ENCODE assay signal across 15 cellular contexts in the genomic region with DNA sequence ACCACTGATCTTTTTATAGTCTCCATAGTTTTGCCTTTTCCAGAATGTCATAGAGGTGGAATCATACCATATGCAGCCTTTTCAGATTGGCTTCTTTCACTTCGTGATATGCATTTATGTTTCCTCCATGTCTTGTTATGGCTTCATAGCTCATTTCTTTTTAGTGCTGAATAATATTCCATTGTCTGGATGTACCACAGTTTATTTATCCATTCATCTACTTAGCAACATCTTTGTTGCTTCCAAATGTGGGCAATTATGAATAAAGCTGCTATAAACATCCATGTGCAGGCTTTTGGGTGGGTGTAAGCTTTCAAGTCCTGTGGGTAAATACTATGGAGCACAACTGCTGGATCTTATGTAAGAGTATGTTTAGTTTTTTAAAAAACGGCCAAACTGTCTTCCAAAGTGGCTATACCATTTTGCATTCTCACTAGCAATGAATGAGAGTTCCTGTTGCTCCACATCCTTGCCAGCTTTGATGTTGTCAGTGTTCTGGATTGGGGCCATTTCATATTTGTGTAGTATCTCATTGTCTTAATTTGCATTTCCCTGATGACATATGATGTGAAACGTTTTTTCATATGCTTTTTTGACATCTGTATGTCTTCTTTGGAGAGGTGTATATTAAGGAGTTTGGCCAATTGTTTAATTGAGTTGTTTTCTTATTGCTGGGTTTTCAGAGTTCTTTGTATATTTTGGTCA. TPM values are rescaled to one million over a fixed set of nuclear protein-coding genes. Genes with fewer than 3 reads are reported as not detected.
DNase-seq lines count a peak whose midpoint lies in the region; ATAC-seq, FAIRE-seq and TF ChIP-seq lines count a peak whose summit lies in the region.
"Had no signal": no experiment of that assay in that cellular context is flagged by ENCODE, and none has a peak within 500 bp of the region (broad histone marks: within the 10 kb centered on the region; RNA-seq: fewer than 3 reads in every experiment).

No MANE protein-coding gene starts in this region.

- H4K20me1 ChIP-seq in SK-N-SH (ENCODE audit: insufficient read depth): no peaks in the 10 kb centered on the region

- peaks cover 3 to 39% of the 10 kb centered on the region in 2 experiments for H3K36me3 ChIP-seq in SK-N-SH (replicated peaks in 1 of 2; ENCODE audit: control insufficient read depth in 1 of 2, insufficient read depth in 2 of 2, low read length in 1 of 2)
- H3K36me3 ChIP-seq in MG63: peaks cover 12% of the 10 kb centered on the region

- no peak overlapping the region for H3K4me3 ChIP-seq in SK-N-SH (ENCODE audit: low read depth in 2 of 2, low read length in 1 of 2)
- H3K4me3 ChIP-seq in fibroblast of mammary gland (ENCODE audit: control insufficient read depth, low read depth, low read length): no peak overlapping the region
- H3K4me3 ChIP-seq in MG63: no peak overlapping the region

- peaks cover 0 to 1% of the 10 kb centered on the region in 2 experiments; a peak in 1 of 4 replicates for H3K4me1 ChIP-seq in SK-N-SH (ENCODE audit: control insufficient read depth in 1 of 2, insufficient read depth in 2 of 2, low read depth in 1 of 2, low read length in 1 of 2)

- CTCF ChIA-PET in SK-N-SH (lab: Yijun Ruan, JAX): interaction anchor here (1.6 kb wide), 1 partner anchor 17 kb away, joined by 3 read pairs; no protein-coding TSS in a partner anchor

- WGBS in SK-N-SH (ENCODE audit: low lambda C conversion rate): 68% methylated on average over 3 of the region's 3 CpGs

- H3K9me3 ChIP-seq in SK-N-SH (peaks cover 27% of the 10 kb centered on the region), MG63 (peaks cover 19% of the 10 kb centered on the region; the same call in 1 of the 2 replicates)

- no peak overlapping the region for H3K4me2 ChIP-seq in SK-N-SH

- no peak for FAIRE-seq in urothelium cell line (lab: Jason Lieb, UNC)
- FAIRE-seq: D721Med, H54 had no signal

- H3K27ac ChIP-seq in SK-N-SH (ENCODE audit: low read depth in 2 of 2, low read length in 1 of 2): no peak overlapping the region
- H3K27ac ChIP-seq: 22Rv1, HL-60 had no signal

- no peaks in the 10 kb centered on the region for H3K9me2 ChIP-seq in SK-N-SH

- H3F3A ChIP-seq in SK-N-SH (replicated peaks; ENCODE audit: insufficient read depth): peaks cover 39% of the 10 kb centered on the region

- DNase-seq in SK-N-SH: no peak
- peak; percentile 16 for DNase-seq in NCI-H226
- peak; percentile 26 for DNase-seq in fibroblast of mammary gland (ENCODE audit: low read depth)
- no peak for DNase-seq in activated naive CD4-positive, alpha-beta T cell treated with anti-CD3 and anti-CD28 coated beads, Interleukin-2, amount 50 U/mL, for 16 hours
- DNase-seq in MG63: no peak
- no peak for DNase-seq in urothelium cell line (ENCODE audit: low spot score)
- DNase-seq: CD8-positive, alpha-beta T cell; COR-L47; DMS153; DMS79 treated with DMSO at 0.1 percent for 48 hours had no signal

- no peaks in the 10 kb centered on the region for H3K27me3 ChIP-seq in SK-N-SH (ENCODE audit: insufficient read depth)
- H3K27me3 ChIP-seq in MG63: no peaks in the 10 kb centered on the region

- no peak for TF ChIP-seq CTCF in SK-N-SH (IDR thresholded peaks at IDR 0.05)
- no peak for TF ChIP-seq CTCF in fibroblast of mammary gland (conservative IDR thresholded peaks at IDR 0.05; ENCODE audit: control insufficient read depth, insufficient read depth, low read depth, low read length)

- no peak overlapping the region for H3K9ac ChIP-seq in SK-N-SH

- ATAC-seq in SK-N-SH treated with all-trans-retinoic acid at 6 μM for 48 hours: no peak
- ATAC-seq: CD8-positive, alpha-beta T cell had no signal

- no peak overlapping the region for H2AFZ ChIP-seq in SK-N-SH (ENCODE audit: low read depth)

- no peak for TF ChIP-seq RAD21 in SK-N-SH (IDR thresholded peaks at IDR 0.05; ENCODE audit: low read length)

- no peak for TF ChIP-seq EP300 in SK-N-SH (IDR thresholded peaks at IDR 0.05; ENCODE audit: borderline replicate concordance in 1 of 2, low read depth in 1 of 2, low read length in 1 of 2)

- POLR2A ChIA-PET in SK-N-SH (lab: Yijun Ruan, JAX): interaction anchor here (0.6 kb wide), 1 partner anchor 16 kb away, joined by 4 read pairs; no protein-coding TSS in a partner anchor

- H3K79me2 ChIP-seq in SK-N-SH (ENCODE audit: insufficient read depth): no peaks in the 10 kb centered on the region

TF ChIP-seq in SK-N-SH treated with all-trans-retinoic acid at 6 μM for 48 hours, 23 proteins besides CTCF, POLR2A, EP300 and RAD21:
- TF ChIP-seq GLIS3 (CRISPR knock-in tag; IDR thresholded peaks at IDR 0.05) (no peak), ZNF8 (CRISPR knock-in tag; IDR thresholded peaks at IDR 0.05) (peak; percentile 95)

TF ChIP-seq in SK-N-SH, 30 proteins besides CTCF, POLR2A, EP300 and RAD21:
- no peak for TF ChIP-seq ELF1 (IDR thresholded peaks at IDR 0.05)
- no peak for TF ChIP-seq RXRA (IDR thresholded peaks at IDR 0.05; ENCODE audit: borderline replicate concordance, low read depth)
- TF ChIP-seq RFX5 (IDR thresholded peaks at IDR 0.05; ENCODE audit: low read length): no peak
- no peak for TF ChIP-seq TEAD4 (IDR thresholded peaks at IDR 0.05; ENCODE audit: borderline replicate concordance, insufficient read depth)
- TF ChIP-seq, protein P1, sequence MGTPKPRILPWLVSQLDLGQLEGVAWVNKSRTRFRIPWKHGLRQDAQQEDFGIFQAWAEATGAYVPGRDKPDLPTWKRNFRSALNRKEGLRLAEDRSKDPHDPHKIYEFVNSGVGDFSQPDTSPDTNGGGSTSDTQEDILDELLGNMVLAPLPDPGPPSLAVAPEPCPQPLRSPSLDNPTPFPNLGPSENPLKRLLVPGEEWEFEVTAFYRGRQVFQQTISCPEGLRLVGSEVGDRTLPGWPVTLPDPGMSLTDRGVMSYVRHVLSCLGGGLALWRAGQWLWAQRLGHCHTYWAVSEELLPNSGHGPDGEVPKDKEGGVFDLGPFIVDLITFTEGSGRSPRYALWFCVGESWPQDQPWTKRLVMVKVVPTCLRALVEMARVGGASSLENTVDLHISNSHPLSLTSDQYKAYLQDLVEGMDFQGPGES (IDR thresholded peaks at IDR 0.05; ENCODE audit: low read depth, low read length): no peak
- TF ChIP-seq, protein P2, sequence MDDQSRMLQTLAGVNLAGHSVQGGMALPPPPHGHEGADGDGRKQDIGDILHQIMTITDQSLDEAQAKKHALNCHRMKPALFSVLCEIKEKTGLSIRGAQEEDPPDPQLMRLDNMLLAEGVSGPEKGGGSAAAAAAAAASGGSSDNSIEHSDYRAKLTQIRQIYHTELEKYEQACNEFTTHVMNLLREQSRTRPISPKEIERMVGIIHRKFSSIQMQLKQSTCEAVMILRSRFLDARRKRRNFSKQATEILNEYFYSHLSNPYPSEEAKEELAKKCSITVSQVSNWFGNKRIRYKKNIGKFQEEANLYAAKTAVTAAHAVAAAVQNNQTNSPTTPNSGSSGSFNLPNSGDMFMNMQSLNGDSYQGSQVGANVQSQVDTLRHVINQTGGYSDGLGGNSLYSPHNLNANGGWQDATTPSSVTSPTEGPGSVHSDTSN (IDR thresholded peaks at IDR 0.05): no peak
- no peak for TF ChIP-seq RCOR1 (IDR thresholded peaks at IDR 0.05; ENCODE audit: low read length)
- TF ChIP-seq JUND (IDR thresholded peaks at IDR 0.05): no peak
- TF ChIP-seq TAF1 (IDR thresholded peaks at IDR 0.05; ENCODE audit: borderline replicate concordance, low read depth, low read length): no peak
- TF ChIP-seq FOXJ3 (CRISPR knock-in tag; IDR thresholded peaks at IDR 0.05): no peak
- TF ChIP-seq, protein P3, sequence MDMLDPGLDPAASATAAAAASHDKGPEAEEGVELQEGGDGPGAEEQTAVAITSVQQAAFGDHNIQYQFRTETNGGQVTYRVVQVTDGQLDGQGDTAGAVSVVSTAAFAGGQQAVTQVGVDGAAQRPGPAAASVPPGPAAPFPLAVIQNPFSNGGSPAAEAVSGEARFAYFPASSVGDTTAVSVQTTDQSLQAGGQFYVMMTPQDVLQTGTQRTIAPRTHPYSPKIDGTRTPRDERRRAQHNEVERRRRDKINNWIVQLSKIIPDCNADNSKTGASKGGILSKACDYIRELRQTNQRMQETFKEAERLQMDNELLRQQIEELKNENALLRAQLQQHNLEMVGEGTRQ (IDR thresholded peaks at IDR 0.05; ENCODE audit: borderline replicate concordance, low read depth, low read length): no peak
- TF ChIP-seq MXI1 (IDR thresholded peaks at IDR 0.05; ENCODE audit: low read depth, low read length): no peak
- TF ChIP-seq, protein P4, sequence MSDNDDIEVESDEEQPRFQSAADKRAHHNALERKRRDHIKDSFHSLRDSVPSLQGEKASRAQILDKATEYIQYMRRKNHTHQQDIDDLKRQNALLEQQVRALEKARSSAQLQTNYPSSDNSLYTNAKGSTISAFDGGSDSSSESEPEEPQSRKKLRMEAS (IDR thresholded peaks at IDR 0.05; ENCODE audit: low read depth): no peak
TF ChIP-seq in SK-N-SH: peak in this region for 0.

RNA-seq across cellular contexts. Expression of a gene that starts 20.6 kb away (rescaled TPM):
- polyA plus RNA-seq in SK-N-SH (2012; rRNA removed): 0.20 and 0.21 TPM in 2 replicates
- polyA plus RNA-seq in SK-N-SH (2012; cell fraction: cytosol; rRNA removed): 0.08 and 0.12 TPM in 2 replicates
- polyA plus RNA-seq in SK-N-SH (2012; cell fraction: nucleus; rRNA removed): 0.54 and 0.77 TPM in 2 replicates
- not detected in 2 replicates for total RNA-seq in MG63 (2014; rRNA removed; shearing (Covaris generic); ENCODE audit: low replicate concordance)

RNA-seq across cellular contexts. Expression of a gene that starts 41.8 kb away (rescaled TPM):
- polyA plus RNA-seq in SK-N-SH (2012; rRNA removed): 401 and 491 TPM in 2 replicates
- polyA plus RNA-seq in SK-N-SH (2012; cell fraction: cytosol; rRNA removed): 795 and 1,236 TPM in 2 replicates
- polyA plus RNA-seq in SK-N-SH (2012; cell fraction: nucleus; rRNA removed): 77.3 and 188 TPM in 2 replicates
- 812 and 1,243 TPM in 2 replicates for total RNA-seq in MG63 (2014; rRNA removed; shearing (Covaris generic); ENCODE audit: low replicate concordance)

Comparison
In these comparisons a context has a peak if more than half of its experiments do, and no peak if none do; other contexts are left out.
1. DNase-seq: peak in NCI-H226 (single experiment) and fibroblast of mammary gland (single experiment); none in SK-N-SH (single experiment), activated naive CD4-positive, alpha-beta T cell treated with anti-CD3 and anti-CD28 coated beads, Interleukin-2, amount 50 U/mL, for 16 hours (single experiment), MG63 (single experiment) and urothelium cell line (single experiment).